ENCODE assay signal across 18 cellular contexts in the genomic region with DNA sequence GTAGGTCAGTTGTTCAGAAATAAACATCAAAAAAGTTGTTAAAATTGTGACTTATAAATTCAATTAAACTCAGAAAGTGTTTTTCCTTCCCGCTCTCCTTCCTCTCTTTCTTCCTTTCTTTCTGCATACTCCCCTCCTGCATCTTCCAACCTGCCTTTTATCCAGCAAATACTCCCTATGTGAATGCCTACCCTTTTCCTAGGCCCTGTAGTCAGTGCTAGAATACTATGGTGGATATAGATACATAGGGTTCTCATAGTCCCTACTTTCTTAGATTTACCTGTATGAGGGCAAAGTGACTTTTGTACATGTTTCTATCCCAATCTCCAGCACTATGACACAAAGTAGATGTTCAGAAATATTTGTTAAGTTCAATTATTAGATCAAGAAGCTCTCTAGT. TPM values are rescaled to one million over a fixed set of nuclear protein-coding genes. Genes with fewer than 3 reads are reported as not detected.
DNase-seq lines count a peak whose midpoint lies in the region; ATAC-seq and TF ChIP-seq lines count a peak whose summit lies in the region.
"Had no signal": no experiment of that assay in that cellular context is flagged by ENCODE, and none has a peak within 500 bp of the region (broad histone marks: within the 10 kb centered on the region; RNA-seq: fewer than 3 reads in every experiment).

No MANE protein-coding gene starts in this region.

- H3K27me3 Mint-ChIP-seq in activated CD4-positive, alpha-beta T cell treated with anti-CD3 and anti-CD28 coated beads, Interleukin-2, amount 10 ng/mL, durations not matched to agents 7 days and 5 days, result peaks cover 3% of the 10 kb centered on the region

- peaks cover 19% of the 10 kb centered on the region for H3K4me1 ChIP-seq in A673 (ENCODE audit: insufficient read depth, low read length, poor library complexity, severe bottlenecking)
- H3K4me1 ChIP-seq in hepatocyte (ENCODE audit: insufficient read depth), result peaks cover 15% of the 10 kb centered on the region
- H3K4me1 ChIP-seq: A549, SJSA1 had no signal

- TF ChIP-seq CTCF in A673 (conservative IDR thresholded peaks at IDR 0.05; ENCODE audit: low read depth, low read length) (no peak), choroid plexus epithelial cell (conservative IDR thresholded peaks at IDR 0.05; ENCODE audit: low read depth, low read length) (no peak), hepatocyte (IDR thresholded peaks at IDR 0.05; ENCODE audit: poor library complexity) (no peak)

- DNase-seq in A673 (ENCODE audit: low spot score) (no peak), NCI-H69 (lab: John Stamatoyannopoulos, UW) (peak; percentile 50), choroid plexus epithelial cell (ENCODE audit: low read depth) (no peak), hepatocyte (ENCODE audit: low spot score) (no peak), anterior cingulate cortex (lab: John Stamatoyannopoulos, UW) (no peak)
- DNase-seq in activated CD4-positive, alpha-beta T cell treated with anti-CD3 and anti-CD28 coated beads for 1 hour, result no peak
- DNase-seq in activated CD4-positive, alpha-beta T cell treated with anti-CD3 and anti-CD28 coated beads, Interleukin-2, amount 10 ng/mL, durations not matched to agents 7 days and 5 days, result no peak
- DNase-seq: C1 segment of cervical spinal cord, DND-41, GOT3, Karpas-422, MM.1S, NCI-H187 treated with DMSO at 0.1 percent for 48 hours, NCI-H446 treated with DMSO at 0.1 percent for 48 hours had no signal

- H3K27ac Mint-ChIP-seq in activated CD4-positive, alpha-beta T cell treated with anti-CD3 and anti-CD28 coated beads, Interleukin-2, amount 10 ng/mL, durations not matched to agents 7 days and 5 days, result no peak overlapping the region

- H3K27ac ChIP-seq in A673 (ENCODE audit: low read depth, low read length, poor library complexity, severe bottlenecking) (no peak overlapping the region), hepatocyte (peak overlapping the region; percentile 48)
- H3K27ac ChIP-seq: A549, SJSA1 had no signal

- no peak overlapping the region for H3K4me3 Mint-ChIP-seq in activated CD4-positive, alpha-beta T cell treated with anti-CD3 and anti-CD28 coated beads, Interleukin-2, amount 10 ng/mL, durations not matched to agents 7 days and 5 days

- WGBS in hepatocyte (ENCODE audit: low lambda C conversion rate, missing lambda C conversion rate), result 82% methylated on average over 1 of the region's 1 CpG

- H3K36me3 Mint-ChIP-seq in activated CD4-positive, alpha-beta T cell treated with anti-CD3 and anti-CD28 coated beads, Interleukin-2, amount 10 ng/mL, durations not matched to agents 7 days and 5 days (ENCODE audit: low read depth), result no peaks in the 10 kb centered on the region

- H3K9me3 ChIP-seq in A673 (ENCODE audit: low read depth, low read length, poor library complexity, severe bottlenecking), result no peaks in the 10 kb centered on the region
- no peaks in the 10 kb centered on the region for H3K9me3 ChIP-seq in hepatocyte (ENCODE audit: low read depth)
- H3K9me3 ChIP-seq: A549, SJSA1 had no signal

- no peak overlapping the region for H2AFZ ChIP-seq in hepatocyte

- CTCF ChIA-PET in A673 (lab: Charles Lee), result no interaction called here
- CTCF ChIA-PET in activated CD4-positive, alpha-beta T cell treated with anti-CD3 and anti-CD28 coated beads, Interleukin-2, amount 10 ng/mL, durations not matched to agents 7 days and 5 days (lab: Charles Lee), result no interaction called here

- H3K27me3 ChIP-seq in A673 (replicated peaks; ENCODE audit: insufficient read depth, low read depth, low read length, poor library complexity) (no peaks in the 10 kb centered on the region), hepatocyte (no peaks in the 10 kb centered on the region)
- H3K27me3 ChIP-seq: SJSA1 had no signal

- BruUV-seq in A673 (replicated peaks; lab: Mats Ljungman, UMichigan), result no TSS peak

- no peaks in the 10 kb centered on the region for H3K9me3 Mint-ChIP-seq in activated CD4-positive, alpha-beta T cell treated with anti-CD3 and anti-CD28 coated beads, Interleukin-2, amount 10 ng/mL, durations not matched to agents 7 days and 5 days

- H3K9me2 ChIP-seq in hepatocyte (replicated peaks; ENCODE audit: insufficient read depth), result no peaks in the 10 kb centered on the region

- H3K36me3 ChIP-seq in A673 (ENCODE audit: insufficient read depth, low read length, poor library complexity, severe bottlenecking), result no peaks in the 10 kb centered on the region
- H3K36me3 ChIP-seq in hepatocyte (replicated peaks; ENCODE audit: insufficient read depth, low read depth), result no peaks in the 10 kb centered on the region
- H3K36me3 ChIP-seq: SJSA1 had no signal

- no peaks in the 10 kb centered on the region for H4K20me1 ChIP-seq in hepatocyte (ENCODE audit: insufficient read depth, poor library complexity, severe bottlenecking)

- POLR2A ChIA-PET in A673 (lab: Charles Lee; ENCODE audit: low non-redundant PET), result no interaction called here
- POLR2A ChIA-PET in activated CD4-positive, alpha-beta T cell treated with anti-CD3 and anti-CD28 coated beads, Interleukin-2, amount 10 ng/mL, durations not matched to agents 7 days and 5 days (lab: Charles Lee), result no interaction called here

- H3K4me2 ChIP-seq in hepatocyte, result peak overlapping the region; percentile 60
- H3K4me2 ChIP-seq: A549 had no signal

- no peaks in the 10 kb centered on the region for H3K4me1 Mint-ChIP-seq in activated CD4-positive, alpha-beta T cell treated with anti-CD3 and anti-CD28 coated beads, Interleukin-2, amount 10 ng/mL, durations not matched to agents 7 days and 5 days

- H3K79me2 ChIP-seq in hepatocyte, result peaks cover 10% of the 10 kb centered on the region

- ATAC-seq in HG03521 (IDR thresholded peaks at IDR 0.05; ENCODE audit: unreplicated experiment), result no peak
- ATAC-seq: A549, GM12878 had no signal

- intact Hi-C loops in A673 (cut with micrococcal nuclease; ENCODE audit: unreplicated experiment), result no loop called here

- peak overlapping the region; percentile 29 for H3K4me3 ChIP-seq in A673 (ENCODE audit: low read depth, low read length, poor library complexity, severe bottlenecking)
- peak overlapping the region; percentile 64 for H3K4me3 ChIP-seq in choroid plexus epithelial cell (ENCODE audit: low read depth, low read length)
- no peak overlapping the region for H3K4me3 ChIP-seq in hepatocyte
- H3K4me3 ChIP-seq: A549, GM12878, SJSA1 had no signal

RNA-seq across cellular contexts. Expression of a gene that starts 0.8 kb away (rescaled TPM):
- 13.4 and 16.0 TPM in 2 replicates for total RNA-seq in A673 (2021)
- 69.8 and 72.5 TPM in 2 replicates for total RNA-seq in hepatocyte
- polyA plus RNA-seq in hepatocyte, result 30.8 and 42.1 TPM in 2 replicates
- not detected for total RNA-seq in activated CD4-positive, alpha-beta T cell treated with anti-CD3 and anti-CD28 coated beads, Interleukin-2, amount 10 ng/mL, durations not matched to agents 7 days and 5 days
- total RNA-seq: GM12878, SJSA1 had no signal
- polyA plus RNA-seq: GM12878 had no signal

Comparison
In these comparisons a context has a peak if more than half of its experiments do, and no peak if none do; other contexts are left out.
1. RNA of a gene that starts 0.8 kb away (total RNA-seq): 69.8 to 72.5 TPM in hepatocyte and 13.4 to 16.0 TPM in A673; not detected in activated CD4-positive, alpha-beta T cell treated with anti-CD3 and anti-CD28 coated beads, Interleukin-2, amount 10 ng/mL, durations not matched to agents 7 days and 5 days; every median in the first group is over 10 times any median in the second.